ENCODE assay signal across 22 cellular contexts in the genomic region with DNA sequence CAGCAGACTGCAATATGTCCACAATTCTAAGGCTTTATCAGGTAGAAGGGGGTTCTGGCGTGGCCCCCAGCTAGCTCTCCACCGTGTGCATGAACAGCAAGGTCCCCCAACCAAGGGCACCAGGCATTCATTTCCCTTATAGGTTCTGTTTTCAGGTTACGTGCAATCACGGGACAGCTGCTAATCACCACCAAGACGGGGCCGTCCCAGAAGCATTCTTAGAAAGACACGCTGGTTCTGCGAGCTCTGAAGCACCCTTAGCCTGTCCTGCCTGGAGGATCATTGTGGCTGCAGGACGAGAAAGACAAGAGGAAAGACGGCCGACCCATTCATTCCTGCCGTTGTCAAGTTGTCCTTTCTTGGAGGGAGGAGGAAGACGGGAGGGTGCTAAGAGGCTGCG.
A peak's percentile ranks its signal among the peaks of the same experiment; 100 is the strongest.
DNase-seq lines count a peak whose midpoint lies in the region; ATAC-seq and TF ChIP-seq lines count a peak whose summit lies in the region.
"Had no signal": no experiment of that assay in that cellular context is flagged by ENCODE, and none has a peak within 500 bp of the region (broad histone marks: within the 10 kb centered on the region; RNA-seq: fewer than 3 reads in every experiment).

No MANE protein-coding gene starts in this region.

- ATAC-seq in GM21515 (IDR thresholded peaks at IDR 0.05; ENCODE audit: unreplicated experiment): peak; percentile 14
- no peak for ATAC-seq in upper lobe of left lung (ENCODE audit: low FRiP score in 2 of 2)
- no peak for ATAC-seq in omental fat pad (ENCODE audit: low FRiP score)
- ATAC-seq: body of pancreas; naive thymus-derived CD8-positive, alpha-beta T cell; T-cell had no signal

- CTCF ChIA-PET in GM10248 (lab: Yijun Ruan, JAX): interaction anchor here (1.1 to 7.3 kb wide), 5 partner anchors 37 to 126 kb away, joined by 3 to 52 read pairs (median 3); no protein-coding TSS in a partner anchor

- H2AFZ ChIP-seq in OCI-LY3 (ENCODE audit: low read depth, low read length): no peak overlapping the region
- H2AFZ ChIP-seq: parathyroid adenoma had no signal

- peaks cover 81% of the 10 kb centered on the region for H3K4me1 ChIP-seq in OCI-LY3 (ENCODE audit: low read length)
- H3K4me1 ChIP-seq in mesodermal cell (ENCODE audit: control insufficient read depth, insufficient read depth, low read length, poor library complexity, severe bottlenecking): peaks cover 48% of the 10 kb centered on the region
- H3K4me1 ChIP-seq in upper lobe of left lung: peaks cover 0 to 6% (median 0%) of the 10 kb centered on the region in 4 donors
- H3K4me1 ChIP-seq in uterus: no peaks in the 10 kb centered on the region
- H3K4me1 ChIP-seq: parathyroid adenoma had no signal

- 73 to 76% methylated on average over 14 of the region's 14 CpGs for WGBS in mesodermal cell (ENCODE audit: insufficient coverage in 2 of 2), 2 experiments
- 68 to 75% methylated on average over 14 of the region's 14 CpGs for WGBS in upper lobe of left lung, 2 donors

- H3K79me2 ChIP-seq in OCI-LY3 (ENCODE audit: low read length): peaks cover 5% of the 10 kb centered on the region
- H3K79me2 ChIP-seq: parathyroid adenoma had no signal

- no peak for TF ChIP-seq EP300 in upper lobe of left lung (IDR thresholded peaks at IDR 0.05)

- peak overlapping the region; percentile 74 for H3K4me3 ChIP-seq in OCI-LY3 (ENCODE audit: low read length)
- H3K4me3 ChIP-seq in mesodermal cell (ENCODE audit: extremely low read depth, insufficient read depth, low read length, poor library complexity, severe bottlenecking): no peak overlapping the region
- H3K4me3 ChIP-seq in upper lobe of left lung: no peak overlapping the region
- H3K4me3 ChIP-seq in uterus: no peak overlapping the region
- H3K4me3 ChIP-seq: body of pancreas, esophagus squamous epithelium had no signal

- H3K4me2 ChIP-seq in OCI-LY3 (ENCODE audit: low read length): peak overlapping the region; percentile 97

- POLR2A ChIA-PET in GM10248 (lab: Yijun Ruan, JAX): interaction anchor here (2.0 to 2.2 kb wide), 2 partner anchors 41 to 302 kb away, joined by 15 to 25 read pairs; a partner anchor contains a TSS

- H3K36me3 ChIP-seq in OCI-LY3 (replicated peaks; ENCODE audit: low read depth, low read length) (peaks cover 9% of the 10 kb centered on the region), mesodermal cell (ENCODE audit: control insufficient read depth, insufficient read depth, low read length) (peaks cover 5% of the 10 kb centered on the region), upper lobe of left lung (no peaks in the 10 kb centered on the region), uterus (no peaks in the 10 kb centered on the region)

- H3K27ac ChIP-seq in OCI-LY3 (ENCODE audit: low read length) (peak overlapping the region; percentile 98), mesodermal cell (ENCODE audit: low read depth, low read length, severe bottlenecking) (peak overlapping the region; percentile 87), upper lobe of left lung (no peak overlapping the region), uterus (no peak overlapping the region)
- H3K27ac ChIP-seq: parathyroid adenoma had no signal

- intact Hi-C loops in uterus (cut with DNase I; ENCODE audit: low total_unique reads): no loop called here

- H4K20me1 ChIP-seq in OCI-LY3 (ENCODE audit: insufficient read depth, low read length): no peaks in the 10 kb centered on the region

- H3K9me3 ChIP-seq in OCI-LY3 (ENCODE audit: insufficient read depth, low read length) (no peaks in the 10 kb centered on the region), mesodermal cell (ENCODE audit: control insufficient read depth, low read length) (peaks cover 3% of the 10 kb centered on the region), upper lobe of left lung (peaks cover 0 to 3% (median 0%) of the 10 kb centered on the region in 4 donors), uterus (no peaks in the 10 kb centered on the region)
- H3K9me3 ChIP-seq: body of pancreas, esophagus squamous epithelium had no signal

- peak; percentile 55 for DNase-seq in GM10248 (ENCODE audit: extremely low spot score)
- DNase-seq in upper lobe of left lung: no peak
- DNase-seq in uterus: no peak
- DNase-seq in Kasumi-1 (lab: John Stamatoyannopoulos, UW): no peak
- no peak for DNase-seq in omental fat pad (ENCODE audit: low spot score)
- DNase-seq: activated CD4-positive, alpha-beta T cell treated with anti-CD3 and anti-CD28 coated beads for 48 hours; activated naive CD8-positive, alpha-beta T cell treated with anti-CD3 and anti-CD28 coated beads, Interleukin-2, amount 10 ng/mL, durations not matched to agents 7 days and 5 days; body of pancreas; CD4-positive, alpha-beta memory T cell; effector memory CD4-positive, alpha-beta T cell; esophagus squamous epithelium; GDM1; naive thymus-derived CD8-positive, alpha-beta T cell; NCI-H1105 treated with DMSO at 0.1 percent for 48 hours; NCI-H2081 treated with DMSO at 0.1 percent for 48 hours; NCI-H510A; Right ventricle myocardium superior; T-cell had no signal

- peak overlapping the region; percentile 90 for H3K9ac ChIP-seq in OCI-LY3 (ENCODE audit: low read length)
- H3K9ac ChIP-seq: parathyroid adenoma had no signal

- no peak for TF ChIP-seq POLR2A in upper lobe of left lung (IDR thresholded peaks at IDR 0.05)
- no peak for TF ChIP-seq POLR2A in uterus (IDR thresholded peaks at IDR 0.05)

- TF ChIP-seq CTCF in GM10248 (IDR thresholded peaks at IDR 0.05; ENCODE audit: control extremely low read depth, extremely low read depth, low read depth, missing control alignments): no peak
- no peak for TF ChIP-seq CTCF in OCI-LY3 (IDR thresholded peaks at IDR 0.05; ENCODE audit: low read depth, low read length)
- no peak for TF ChIP-seq CTCF in upper lobe of left lung (IDR thresholded peaks at IDR 0.05)
- TF ChIP-seq CTCF in uterus (IDR thresholded peaks at IDR 0.05): no peak
- TF ChIP-seq CTCF in omental fat pad (IDR thresholded peaks at IDR 0.05): no peak

- H3K27me3 ChIP-seq in OCI-LY3 (ENCODE audit: low read depth, low read length) (no peaks in the 10 kb centered on the region), upper lobe of left lung (no peaks in the 10 kb centered on the region), uterus (no peaks in the 10 kb centered on the region)
- H3K27me3 ChIP-seq: body of pancreas, esophagus squamous epithelium had no signal

Comparison
In these comparisons a context has a peak if more than half of its experiments do, and no peak if none do; other contexts are left out.
1. H3K27ac ChIP-seq: peak in OCI-LY3 (single experiment) and mesodermal cell (single experiment); none in upper lobe of left lung (0 of 4) and uterus (0 of 2).